Comparison of ENCODE assay signal across 8 cellular contexts in the genomic region with DNA sequence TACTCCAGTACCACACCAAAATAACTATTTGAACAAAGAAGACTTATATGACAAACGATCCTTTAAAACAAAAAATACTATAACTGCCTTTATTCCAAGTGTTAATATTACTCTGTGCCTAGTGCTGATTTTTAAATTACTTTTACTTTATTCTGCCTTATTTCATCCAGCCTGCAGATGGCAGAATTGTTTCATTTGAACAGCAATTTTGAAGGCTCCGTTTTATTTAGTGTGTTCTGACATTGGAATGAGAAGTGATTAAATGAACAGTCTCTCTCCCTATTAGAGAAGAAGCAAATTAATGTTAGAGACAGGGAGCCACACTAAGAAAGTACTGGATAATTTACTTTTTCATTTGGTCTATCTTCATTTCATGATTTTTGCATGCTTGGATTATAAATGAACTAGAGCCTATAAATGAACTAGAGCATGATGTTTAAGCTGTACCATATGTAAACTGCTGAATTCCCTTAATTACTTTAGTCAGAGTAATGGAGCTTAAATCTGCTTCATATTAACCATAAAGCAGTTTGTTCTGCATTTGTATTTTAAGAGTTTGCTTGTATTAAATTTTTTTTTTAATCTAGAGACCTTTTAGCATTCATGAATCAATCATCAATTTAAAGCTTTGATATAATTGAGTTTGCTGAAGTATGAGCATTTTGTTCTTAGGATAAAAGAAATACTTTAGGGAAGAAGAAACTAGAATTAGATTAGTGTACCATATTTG. TPM values are rescaled to one million over a fixed set of nuclear protein-coding genes. Genes with fewer than 3 reads are reported as not detected.
DNase-seq lines count a peak whose midpoint lies in the region; ATAC-seq and TF ChIP-seq lines count a peak whose summit lies in the region.

No MANE protein-coding gene starts in this region.

- H2AFZ ChIP-seq in neural progenitor cell (replicated peaks), result no peak overlapping the region

- DNase-seq in activated CD4-positive, alpha-beta T cell treated with anti-CD3 and anti-CD28 coated beads, Interleukin-2, amount 10 ng/mL, durations not matched to agents 24 days and 14 days, result peak; percentile 77
- DNase-seq in activated CD4-positive, alpha-beta T cell treated with anti-CD3 and anti-CD28 coated beads for 48 hours, result no peak
- DNase-seq in LoVo (ENCODE audit: low spot score) (peak; percentile 51), SK-N-MC (ENCODE audit: low read depth, low spot score) (peak; percentile 48), erythroblast (lab: John Stamatoyannopoulos, UW) (peak; percentile 55 to 78), neural progenitor cell (ENCODE audit: low spot score) (peak; percentile 54)
- no peak for DNase-seq in activated naive CD4-positive, alpha-beta T cell (lab: John Stamatoyannopoulos, UW)

- H3K4me1 Mint-ChIP-seq in activated CD4-positive, alpha-beta T cell treated with anti-CD3 and anti-CD28 coated beads, Interleukin-2, amount 10 ng/mL, durations not matched to agents 24 days and 14 days, result peaks cover 11% of the 10 kb centered on the region
- peaks cover 8% of the 10 kb centered on the region for H3K4me1 Mint-ChIP-seq in neural progenitor cell

- ATAC-seq in GM19397 (IDR thresholded peaks at IDR 0.05; ENCODE audit: unreplicated experiment), result no peak

- H3K27ac ChIP-seq in SK-N-MC (peak overlapping the region; percentile 65), neural progenitor cell (no peak overlapping the region)

- H3K9ac ChIP-seq in SK-N-MC (ENCODE audit: insufficient read length), result no peak overlapping the region
- no peak overlapping the region for H3K9ac ChIP-seq in neural progenitor cell

- H3F3A ChIP-seq in neural progenitor cell (ENCODE audit: low read depth), result no peaks in the 10 kb centered on the region

- H3K27me3 ChIP-seq in neural progenitor cell, result no peaks in the 10 kb centered on the region

- H3K4me3 Mint-ChIP-seq in activated CD4-positive, alpha-beta T cell treated with anti-CD3 and anti-CD28 coated beads, Interleukin-2, amount 10 ng/mL, durations not matched to agents 24 days and 14 days, result no peak overlapping the region
- no peak overlapping the region for H3K4me3 Mint-ChIP-seq in neural progenitor cell

- no peaks in the 10 kb centered on the region for H3K9me3 Mint-ChIP-seq in activated CD4-positive, alpha-beta T cell treated with anti-CD3 and anti-CD28 coated beads, Interleukin-2, amount 10 ng/mL, durations not matched to agents 24 days and 14 days
- H3K9me3 Mint-ChIP-seq in neural progenitor cell, result no peaks in the 10 kb centered on the region

- TF ChIP-seq POLR2A in erythroblast (IDR thresholded peaks at IDR 0.05; ENCODE audit: low read length), result no peak

- peaks cover 3% of the 10 kb centered on the region for H3K36me3 Mint-ChIP-seq in activated CD4-positive, alpha-beta T cell treated with anti-CD3 and anti-CD28 coated beads, Interleukin-2, amount 10 ng/mL, durations not matched to agents 24 days and 14 days (ENCODE audit: low read depth)
- H3K36me3 Mint-ChIP-seq in neural progenitor cell, result peaks cover 2% of the 10 kb centered on the region

- H3K4me3 ChIP-seq in SK-N-MC (peak overlapping the region; percentile 55), neural progenitor cell (no peak overlapping the region)

- H3K79me2 ChIP-seq in neural progenitor cell (ENCODE audit: low read depth), result peaks cover 91% of the 10 kb centered on the region

- H3K27me3 Mint-ChIP-seq in activated CD4-positive, alpha-beta T cell treated with anti-CD3 and anti-CD28 coated beads, Interleukin-2, amount 10 ng/mL, durations not matched to agents 24 days and 14 days, result no peaks in the 10 kb centered on the region
- H3K27me3 Mint-ChIP-seq in neural progenitor cell (ENCODE audit: insufficient read depth, low read depth), result no peaks in the 10 kb centered on the region

- no peak overlapping the region for H3K27ac Mint-ChIP-seq in activated CD4-positive, alpha-beta T cell treated with anti-CD3 and anti-CD28 coated beads, Interleukin-2, amount 10 ng/mL, durations not matched to agents 24 days and 14 days
- H3K27ac Mint-ChIP-seq in neural progenitor cell, result no peak overlapping the region

- peaks cover 31% of the 10 kb centered on the region for H4K20me1 ChIP-seq in neural progenitor cell (ENCODE audit: low read depth)

- intact Hi-C loops in activated CD4-positive, alpha-beta T cell treated with anti-CD3 and anti-CD28 coated beads, Interleukin-2, amount 10 ng/mL, durations not matched to agents 24 days and 14 days (cut with micrococcal nuclease), result loop anchor here (1.0 to 5.0 kb wide), 6 partner anchors 9 to 559 kb away; no protein-coding TSS in a partner anchor

- H3K4me2 ChIP-seq in neural progenitor cell, result no peak overlapping the region

- peak; percentile 87 for TF ChIP-seq CTCF in neural progenitor cell (IDR thresholded peaks at IDR 0.05)

- H3K9me3 ChIP-seq in SK-N-MC (ENCODE audit: low read depth, low read length), result no peaks in the 10 kb centered on the region
- H3K9me3 ChIP-seq in neural progenitor cell (ENCODE audit: low read depth), result no peaks in the 10 kb centered on the region

- H3K36me3 ChIP-seq in SK-N-MC (ENCODE audit: insufficient read depth, low read length) (no peaks in the 10 kb centered on the region), neural progenitor cell (no peaks in the 10 kb centered on the region)

- peaks cover 12% of the 10 kb centered on the region for H3K4me1 ChIP-seq in neural progenitor cell

RNA-seq across cellular contexts. Expression of a gene that starts 9.8 kb away (rescaled TPM):
- total RNA-seq in activated CD4-positive, alpha-beta T cell treated with anti-CD3 and anti-CD28 coated beads, Interleukin-2, amount 10 ng/mL, durations not matched to agents 24 days and 14 days, result 31.0 and 35.7 TPM in 2 replicates
- 29.5 and 38.4 TPM in 2 replicates for total RNA-seq in neural progenitor cell (ENCODE audit: low replicate concordance)

RNA-seq across cellular contexts. Expression of a gene that starts 10.1 kb away (rescaled TPM):
- 26.8 and 29.6 TPM in 2 replicates for total RNA-seq in activated CD4-positive, alpha-beta T cell treated with anti-CD3 and anti-CD28 coated beads, Interleukin-2, amount 10 ng/mL, durations not matched to agents 24 days and 14 days
- 16.3 and 28.7 TPM in 2 replicates for total RNA-seq in neural progenitor cell (ENCODE audit: low replicate concordance)

Comparison
In these comparisons a context has a peak if more than half of its experiments do, and no peak if none do; other contexts are left out.
1. DNase-seq: peak in activated CD4-positive, alpha-beta T cell treated with anti-CD3 and anti-CD28 coated beads, Interleukin-2, amount 10 ng/mL, durations not matched to agents 24 days and 14 days (single experiment), LoVo (single experiment), SK-N-MC (single experiment), erythroblast (2 of 2) and neural progenitor cell (single experiment); none in activated CD4-positive, alpha-beta T cell treated with anti-CD3 and anti-CD28 coated beads for 48 hours (single experiment) and activated naive CD4-positive, alpha-beta T cell (0 of 4).